Comparison of ENCODE assay signal across 25 cellular contexts in genomic region chr7:17440831-17441230, GRCh38.
"Had no signal": no experiment of that assay in that cellular context is flagged by ENCODE, and none has a peak within 500 bp of the region (broad histone marks: within the 10 kb centered on the region; RNA-seq: fewer than 3 reads in every experiment).

No MANE protein-coding gene starts in this region.

- DNase-seq: activated CD4-positive, alpha-beta T cell treated with anti-CD3 and anti-CD28 coated beads for 36 hours; activated gamma-delta T cell; activated naive CD4-positive, alpha-beta T cell treated with anti-CD3 and anti-CD28 coated beads for 36 hours; activated T-cell treated with anti-CD3 and anti-CD28 coated beads, Interleukin-2, amount 50 U/mL, for 4 hours; amniotic stem cell; body of pancreas; NCI-H1092 treated with DMSO at 0.1 percent for 48 hours; NCI-H1417 treated with DMSO at 0.1 percent for 48 hours; NCI-H1694; NCI-H2029; NCI-H2107; NCI-H2171 treated with DMSO at 0.1 percent for 48 hours; NCI-H226; NCI-H526 treated with DMSO at 0.1 percent for 48 hours; NK-92 treated with Interleukin-12 subunit alpha and Interleukin-12 subunit beta, amount 100 ng/mL, for 24 hours; OCI-M1; RPMI8226; T-helper 1 cell had no signal

- H3K36me3 ChIP-seq: ascending aorta had no signal

- H3K4me3 Mint-ChIP-seq: activated CD4-positive, alpha-beta T cell treated with anti-CD3 and anti-CD28 coated beads for 36 hours; activated naive CD4-positive, alpha-beta T cell treated with anti-CD3 and anti-CD28 coated beads for 36 hours; activated T-cell treated with anti-CD3 and anti-CD28 coated beads, Interleukin-2, amount 50 U/mL, for 4 hours; central memory CD8-positive, alpha-beta T cell had no signal

- ATAC-seq: activated CD4-positive, alpha-beta T cell treated with anti-CD3 and anti-CD28 coated beads for 36 hours; activated T-cell treated with anti-CD3 and anti-CD28 coated beads, Interleukin-2, amount 50 U/mL, for 4 hours; body of pancreas; Panc1; Right ventricle myocardium inferior had no signal

- H3K27ac ChIP-seq: ascending aorta, body of pancreas, KMS-11, SK-N-MC, VCaP had no signal

- H3K9ac ChIP-seq: KMS-11 had no signal

- H3K4me2 ChIP-seq: KMS-11 had no signal

- H3K4me1 ChIP-seq: ascending aorta, body of pancreas had no signal

- H3K4me1 Mint-ChIP-seq: central memory CD8-positive, alpha-beta T cell had no signal

- H3K4me3 ChIP-seq: ascending aorta, body of pancreas, SK-N-MC had no signal

- H3K9me3 ChIP-seq: ascending aorta, body of pancreas had no signal

- H3K27ac Mint-ChIP-seq: activated CD4-positive, alpha-beta T cell treated with anti-CD3 and anti-CD28 coated beads for 36 hours; activated naive CD4-positive, alpha-beta T cell treated with anti-CD3 and anti-CD28 coated beads for 36 hours had no signal

- H3K27me3 ChIP-seq: ascending aorta, body of pancreas had no signal
